In genomic region chr22:38872172-38872830, GRCh38 we compare ENCODE assay signal across 8 cellular contexts. TPM values are rescaled to one million over a fixed set of nuclear protein-coding genes. Genes with fewer than 3 reads are reported as not detected.
A peak's percentile ranks its signal among the peaks of the same experiment; 100 is the strongest.
DNase-seq lines count a peak whose midpoint lies in the region; ATAC-seq and TF ChIP-seq lines count a peak whose summit lies in the region.

Gene CBX6 (minus strand): TSS chr22:38872216. CDS start chr22:38872190, 26 bp downstream.

- peaks cover 14 to 20% of the 10 kb centered on the region in 2 donors for H3K36me3 Mint-ChIP-seq in activated naive CD4-positive, alpha-beta T cell treated with anti-CD3 and anti-CD28 coated beads, Interleukin-2, amount 50 U/mL, for 72 hours

- no peaks in the 10 kb centered on the region for H3K9me3 ChIP-seq in suprapubic skin

- H3K4me1 ChIP-seq in suprapubic skin = peaks cover 46% of the 10 kb centered on the region

- peak in 1 of 2 donors; percentile 41 for TF ChIP-seq POLR2A in suprapubic skin (IDR thresholded peaks at IDR 0.05)

- DNase-seq in GM04504 (ENCODE audit: low read depth) (peak; percentile 80), NCI-H128 (lab: John Stamatoyannopoulos, UW; ENCODE audit: unreplicated experiment) (peak; percentile 73), SKM-1 treated with dmso at 0.1 percent for 144 hours (lab: John Stamatoyannopoulos, UW; ENCODE audit: unreplicated experiment) (peak; percentile 87), glomerular endothelial cell (ENCODE audit: extremely low read depth, low read depth, low spot score) (no peak), omental fat pad (ENCODE audit: low spot score) (peak; percentile 84), suprapubic skin (ENCODE audit: low spot score in 2 of 2) (peak; percentile 96 to 97)
- DNase-seq in activated naive CD4-positive, alpha-beta T cell treated with anti-CD3 and anti-CD28 coated beads, Interleukin-2, amount 50 U/mL, for 72 hours (ENCODE audit: low spot score in 2 of 2) = peak; percentile 91 to 96

- H3K27ac Mint-ChIP-seq in activated naive CD4-positive, alpha-beta T cell treated with anti-CD3 and anti-CD28 coated beads, Interleukin-2, amount 50 U/mL, for 72 hours = peak within 1 kb of the TSS; percentile 92

- TF ChIP-seq EP300 in suprapubic skin (IDR thresholded peaks at IDR 0.05) = no peak

- H3K9me3 Mint-ChIP-seq in activated naive CD4-positive, alpha-beta T cell treated with anti-CD3 and anti-CD28 coated beads, Interleukin-2, amount 50 U/mL, for 72 hours = no peaks in the 10 kb centered on the region

- no peaks in the 10 kb centered on the region for H3K36me3 ChIP-seq in suprapubic skin

- TF ChIP-seq CTCF in omental fat pad (IDR thresholded peaks at IDR 0.05) = no peak
- TF ChIP-seq CTCF in suprapubic skin (IDR thresholded peaks at IDR 0.05) = no peak

- no peaks in the 10 kb centered on the region for H3K27me3 ChIP-seq in suprapubic skin

- peak within 1 kb of the TSS; percentile 85 for H3K4me3 ChIP-seq in suprapubic skin

- H3K27ac ChIP-seq in suprapubic skin = peak within 1 kb of the TSS; percentile 91

- under 1% methylated on average over 21 of the region's 73 CpGs for WGBS in suprapubic skin

- ATAC-seq in HG02642 (IDR thresholded peaks at IDR 0.05; ENCODE audit: poor library complexity, unreplicated experiment) (peak; percentile 81), omental fat pad (ENCODE audit: low FRiP score) (peak; percentile 75)
- peak; percentile 51 to 61 for ATAC-seq in activated naive CD4-positive, alpha-beta T cell treated with anti-CD3 and anti-CD28 coated beads, Interleukin-2, amount 50 U/mL, for 72 hours

RNA-seq across cellular contexts. Expression of gene CBX6, which starts in this region (rescaled TPM):
- 10 to 100 TPM; 46.9 to 92.6 TPM for total RNA-seq in activated naive CD4-positive, alpha-beta T cell treated with anti-CD3 and anti-CD28 coated beads, Interleukin-2, amount 50 U/mL, for 72 hours
- total RNA-seq in glomerular endothelial cell (49.6 and 50.9 TPM in 2 replicates), omental fat pad (10 to 100 TPM; 27.4 to 59.6 (median 34.9) TPM), suprapubic skin (10 to 100 TPM; 11.5 to 31.4 (median 22.1) TPM)
